7 cellular contexts compared by ENCODE assay signal in the genomic region with DNA sequence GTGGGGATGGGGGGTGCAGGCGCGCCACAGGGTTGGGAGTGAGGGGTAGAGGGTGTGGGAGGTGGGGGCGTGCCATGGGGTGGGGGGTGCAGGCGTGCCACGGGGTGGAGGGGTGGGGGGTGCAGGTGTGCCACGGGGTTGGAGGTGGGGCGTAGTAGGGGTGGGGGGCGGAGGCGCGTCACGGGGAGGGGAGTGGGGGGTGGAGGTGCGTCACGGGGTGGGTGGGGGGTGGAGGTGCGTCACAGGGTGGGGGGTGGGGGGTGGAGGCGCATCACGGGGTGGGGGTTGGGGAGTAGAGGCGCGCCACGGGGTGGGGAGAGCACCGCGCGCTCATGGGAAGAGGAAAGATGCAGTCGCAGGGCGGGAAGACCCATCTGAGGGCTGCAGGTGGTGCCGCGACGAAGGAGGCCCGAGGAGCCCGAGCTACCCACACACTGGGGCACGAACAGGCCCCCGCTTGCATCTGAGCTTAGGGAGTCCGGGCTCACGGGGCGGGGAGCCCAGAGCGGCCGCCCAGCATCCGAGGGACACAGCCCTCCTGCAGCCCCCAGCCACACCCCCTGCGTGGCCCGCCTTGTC. TPM values are rescaled to one million over a fixed set of nuclear protein-coding genes. Genes with fewer than 3 reads are reported as not detected.
DNase-seq lines count a peak whose midpoint lies in the region; ATAC-seq, FAIRE-seq and TF ChIP-seq lines count a peak whose summit lies in the region.

No MANE protein-coding gene starts in this region.

- peak; percentile 15 for ATAC-seq in GM19397 (IDR thresholded peaks at IDR 0.05; ENCODE audit: unreplicated experiment)
- ATAC-seq in pancreas: peak in 3 of 4 donors; percentile 13 to 48 (median 33)

- H3K4me1 ChIP-seq in pancreas: peaks cover 0 to 3% (median 0%) of the 10 kb centered on the region in 3 donors

- FAIRE-seq in pancreas (lab: Jason Lieb, UNC): no peak

- no peaks in the 10 kb centered on the region for H3K36me3 ChIP-seq in pancreas

- H3K9me3 ChIP-seq in pancreas: no peaks in the 10 kb centered on the region

- TF ChIP-seq CTCF in coronary artery (IDR thresholded peaks at IDR 0.05) (no peak), pancreas (IDR thresholded peaks at IDR 0.05) (no peak)

- peak overlapping the region; percentile 65 for H3K4me3 ChIP-seq in coronary artery
- peak overlapping the region; percentile 3 to 50 (median 28) for H3K4me3 ChIP-seq in pancreas

- no peaks in the 10 kb centered on the region for H3K27me3 ChIP-seq in pancreas

- WGBS in pancreas, 2 donors: 11 to 29% methylated on average over 17 to 33 of the region's 39 CpGs

- peak; percentile 30 for DNase-seq in NCI-H1105 (lab: John Stamatoyannopoulos, UW)
- no peak for DNase-seq in coronary artery (ENCODE audit: low spot score)
- no peak for DNase-seq in pancreas
- no peak for DNase-seq in Kasumi-1 (lab: John Stamatoyannopoulos, UW)
- no peak for DNase-seq in NCI-H187 (lab: John Stamatoyannopoulos, UW)
- no peak for DNase-seq in NCI-H1694 treated with DMSO at 0.1 percent for 48 hours (lab: John Stamatoyannopoulos, UW)

- H3K27ac ChIP-seq in coronary artery (no peak overlapping the region), pancreas (no peak overlapping the region)

- intact Hi-C loops in pancreas (cut with DNase I): no loop called here

RNA-seq across cellular contexts. Expression of gene SNED1, which starts 37.5 kb away (rescaled TPM):
- total RNA-seq in pancreas: 10 to 100 TPM in 2 of 6 donors, 1 to 10 TPM in 4; 6.6 to 19.2 (median 9.6) TPM
- 10 to 100 TPM; 12.9 to 13.2 TPM for polyA plus RNA-seq in pancreas
